11 cellular contexts compared by ENCODE assay signal in the genomic region with DNA sequence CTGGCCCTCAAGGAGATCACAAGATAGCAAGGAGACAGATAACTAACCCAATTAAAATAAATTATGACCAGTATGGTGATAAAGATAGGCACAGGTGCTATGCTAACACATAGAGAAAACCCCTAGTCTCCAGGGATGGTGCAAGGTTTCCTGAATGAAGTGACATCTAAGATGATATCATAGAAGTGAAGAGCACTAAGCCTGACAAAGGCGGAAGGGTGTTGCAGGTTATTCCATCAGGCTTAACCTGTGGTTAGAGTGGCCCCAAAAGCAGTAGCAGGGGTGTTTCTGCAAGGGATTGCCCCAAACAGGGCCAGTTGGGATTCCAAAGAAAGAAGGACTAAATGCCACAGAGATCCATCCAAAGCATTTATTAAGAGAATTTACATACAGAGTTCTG.
"Had no signal": no experiment of that assay in that cellular context is flagged by ENCODE, and none has a peak within 500 bp of the region (broad histone marks: within the 10 kb centered on the region; RNA-seq: fewer than 3 reads in every experiment).

No MANE protein-coding gene starts in this region.

- H3K9ac ChIP-seq: KMS-11 had no signal

- H3K4me3 ChIP-seq: K562 had no signal

- H3K36me3 Mint-ChIP-seq: IgD-negative memory B cell had no signal

- H3K4me3 Mint-ChIP-seq: IgD-negative memory B cell had no signal

- DNase-seq: IMR-90, Karpas-422, Kasumi-1, KBM-7, KG1 had no signal

- H3K4me2 ChIP-seq: KMS-11 had no signal

- H3K4me1 Mint-ChIP-seq: IgD-negative memory B cell had no signal

- H3K27ac ChIP-seq: HL-60, KMS-11 had no signal

- ATAC-seq: HepG2, K562 had no signal

- H3K27ac Mint-ChIP-seq: IgD-negative memory B cell had no signal

- FAIRE-seq: HepG2, HTR-8/SVneo, K562 had no signal
